6 cellular contexts compared by ENCODE assay signal in genomic region chr20:45761966-45762365, GRCh38. TPM values are rescaled to one million over a fixed set of nuclear protein-coding genes. Genes with fewer than 3 reads are reported as not detected.
"Had no signal": no experiment of that assay in that cellular context is flagged by ENCODE, and none has a peak within 500 bp of the region (broad histone marks: within the 10 kb centered on the region; RNA-seq: fewer than 3 reads in every experiment).

No MANE protein-coding gene starts in this region.

RNA-seq across cellular contexts. Expression of gene WFDC3, which starts 29.7 kb away (rescaled TPM):
- total RNA-seq: M059J, Peyer's patch had no signal

RNA-seq across cellular contexts. Expression of gene SPINT4, which starts 39.8 kb away (rescaled TPM):
- total RNA-seq: M059J, PC-3, Peyer's patch, Right ventricle myocardium inferior, SJCRH30, SK-MEL-5 had no signal

RNA-seq across cellular contexts. Expression of gene WFDC10B, which starts 57.1 kb away (rescaled TPM):
- total RNA-seq: M059J, PC-3, Peyer's patch, Right ventricle myocardium inferior, SJCRH30, SK-MEL-5 had no signal
